Comparison of ENCODE assay signal across 14 cellular contexts in the genomic region with DNA sequence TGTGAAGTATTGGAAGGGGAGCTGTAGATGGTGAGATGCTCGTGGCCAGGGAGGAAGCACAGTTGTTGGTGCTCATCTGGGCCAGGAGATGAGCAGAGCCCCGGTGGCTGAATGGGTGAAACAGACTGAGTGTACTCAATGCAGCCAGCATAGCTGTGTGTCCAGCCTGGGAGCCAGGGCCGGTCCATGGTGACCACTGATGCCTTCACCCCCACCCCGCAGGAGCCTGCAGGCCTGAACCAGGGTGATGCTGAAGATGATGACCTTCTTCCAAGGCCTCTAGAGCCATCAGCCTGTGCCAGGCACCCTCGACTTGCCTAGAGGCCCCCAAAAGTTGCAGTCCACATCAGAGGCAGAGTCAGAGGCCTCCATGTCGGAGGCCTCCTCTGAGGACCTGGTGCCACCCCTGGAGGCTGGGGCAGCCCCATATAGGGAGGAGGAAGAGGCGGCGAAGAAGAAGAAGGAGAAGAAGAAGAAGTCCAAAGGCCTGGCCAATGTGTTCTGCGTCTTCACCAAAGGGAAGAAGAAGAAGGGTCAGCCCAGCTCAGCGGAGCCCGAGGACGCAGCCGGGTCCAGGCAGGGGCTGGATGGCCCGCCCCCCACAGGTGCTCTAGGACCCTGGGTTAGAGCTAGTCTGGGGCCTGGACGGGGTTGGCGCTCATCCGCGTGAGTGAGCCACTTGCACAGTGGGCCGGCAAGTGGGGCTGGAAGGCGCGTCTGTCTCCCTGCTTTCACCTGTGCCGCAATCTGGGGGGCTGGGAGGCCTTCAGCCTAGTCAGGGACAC. TPM values are rescaled to one million over a fixed set of nuclear protein-coding genes. Genes with fewer than 3 reads are reported as not detected.
A peak's percentile ranks its signal among the peaks of the same experiment; 100 is the strongest.
DNase-seq lines count a peak whose midpoint lies in the region; ATAC-seq, FAIRE-seq and TF ChIP-seq lines count a peak whose summit lies in the region.
"Had no signal": no experiment of that assay in that cellular context is flagged by ENCODE, and none has a peak within 500 bp of the region (broad histone marks: within the 10 kb centered on the region; RNA-seq: fewer than 3 reads in every experiment).

No MANE protein-coding gene starts in this region.

- H3K9me1 ChIP-seq in IMR-90 (ENCODE audit: insufficient read depth, low read length), result peaks cover 5% of the 10 kb centered on the region

- TF ChIP-seq RAD21 in IMR-90 (IDR thresholded peaks at IDR 0.05; ENCODE audit: low read length), result no peak

- H4K8ac ChIP-seq in IMR-90 (ENCODE audit: low read depth in 2 of 2, low read length in 2 of 2), result no peak overlapping the region

- no peak overlapping the region for H2BK5ac ChIP-seq in IMR-90 (ENCODE audit: low read depth, low read length, poor library complexity, severe bottlenecking)

- 52% methylated on average over 10 of the region's 22 CpGs; no CpG with 5 or more reads in 1 of the 2 experiments for WGBS in IMR-90 (ENCODE audit: extremely low coverage in 2 of 2, insufficient read length in 1 of 2), 2 experiments
- 51 to 72% (median 58%) methylated on average over 20 to 22 of the region's 22 CpGs for WGBS in small intestine, 3 donors

- H2AK5ac ChIP-seq in IMR-90 (ENCODE audit: low read depth, low read length), result peak overlapping the region; percentile 2; the same call in 1 of the 2 replicates

- intact Hi-C loops in IMR-90 (cut with micrococcal nuclease), result no loop called here

- H2BK15ac ChIP-seq in IMR-90 (ENCODE audit: low read depth, low read length), result no peak overlapping the region

- H2BK20ac ChIP-seq in IMR-90 (ENCODE audit: low read depth, low read length), result no peak overlapping the region

- H2AK9ac ChIP-seq in IMR-90 (replicated peaks; ENCODE audit: low read depth, low read length, poor library complexity), result peak overlapping the region; percentile 88

- H3K79me1 ChIP-seq in IMR-90 (ENCODE audit: low read depth in 1 of 2, low read length in 2 of 2), result no peaks in the 10 kb centered on the region; a peak in 1 of 4 replicates

- H3K9ac ChIP-seq in IMR-90 (ENCODE audit: low read depth, low read length) (no peak overlapping the region), mucosa of stomach (ENCODE audit: low read length) (peak overlapping the region; percentile 57)
- H3K9ac ChIP-seq: KMS-11 had no signal

- H4K5ac ChIP-seq in IMR-90 (ENCODE audit: low read depth, low read length), result no peak overlapping the region

- no peak overlapping the region for H3K4ac ChIP-seq in IMR-90 (ENCODE audit: low read depth, low read length)

- H3K36me3 ChIP-seq in IMR-90 (ENCODE audit: control insufficient read depth, insufficient read depth, low read length) (no peaks in the 10 kb centered on the region), mucosa of stomach (ENCODE audit: control insufficient read depth, insufficient read depth, low read length) (no peaks in the 10 kb centered on the region), thoracic aorta (no peaks in the 10 kb centered on the region), small intestine (ENCODE audit: control insufficient read depth in 2 of 2, insufficient read depth in 2 of 2, low read length in 2 of 2) (peaks cover 0 to 2% of the 10 kb centered on the region in 2 donors)

- H4K20me1 ChIP-seq in IMR-90 (ENCODE audit: insufficient read depth, low read length), result peaks cover 2% of the 10 kb centered on the region; the same call in 1 of the 2 replicates

- no peak for TF ChIP-seq POLR2A in IMR-90 (IDR thresholded peaks at IDR 0.05; ENCODE audit: low read depth, low read length)

- H3K56ac ChIP-seq in IMR-90 (ENCODE audit: extremely low read depth, insufficient read depth, low read length), result no peak overlapping the region

- H3K4me1 ChIP-seq in IMR-90 (ENCODE audit: control insufficient read depth, insufficient read depth, low read length) (peaks cover 22% of the 10 kb centered on the region), mucosa of stomach (ENCODE audit: control insufficient read depth, insufficient read depth, low read length) (peaks cover 67% of the 10 kb centered on the region), thoracic aorta (ENCODE audit: control insufficient read depth in 1 of 2, low read depth in 2 of 2) (peaks cover 12 to 44% of the 10 kb centered on the region in 2 donors), small intestine (ENCODE audit: control insufficient read depth in 2 of 2, insufficient read depth in 1 of 2, low read depth in 1 of 2, low read length in 1 of 2) (peaks cover 0 to 5% of the 10 kb centered on the region in 2 donors)

- peak overlapping the region; percentile 85 for H2AFZ ChIP-seq in IMR-90 (replicated peaks; ENCODE audit: low read length, poor library complexity)

- CTCF ChIA-PET in IMR-90 (lab: Yijun Ruan, JAX), result interaction anchor here (0.6 kb wide), 1 partner anchor 59 kb away, joined by 3 read pairs; no protein-coding TSS in a partner anchor

- H4K91ac ChIP-seq in IMR-90 (ENCODE audit: insufficient read depth, low read depth, low read length), result no peak overlapping the region

- H3K27me3 ChIP-seq in IMR-90 (ENCODE audit: control insufficient read depth, insufficient read depth, low read length) (peaks cover 6% of the 10 kb centered on the region; the same call in 1 of the 2 replicates), mucosa of stomach (ENCODE audit: control insufficient read depth, insufficient read depth, low read length) (peaks cover 19% of the 10 kb centered on the region), thoracic aorta (replicated peaks; ENCODE audit: insufficient read depth) (no peaks in the 10 kb centered on the region), small intestine (ENCODE audit: control insufficient read depth in 2 of 2, insufficient read depth in 2 of 2, low read length in 2 of 2) (peaks cover 3% of the 10 kb centered on the region in 2 donors)

- no TSS peak for BruUV-seq in IMR-90 (replicated peaks; lab: Mats Ljungman, UMichigan)

- H3K9me3 ChIP-seq in IMR-90 (ENCODE audit: control insufficient read depth, insufficient read depth, low read length) (no peaks in the 10 kb centered on the region), mucosa of stomach (ENCODE audit: control insufficient read depth, low read length) (no peaks in the 10 kb centered on the region), thoracic aorta (no peaks in the 10 kb centered on the region), small intestine (ENCODE audit: control insufficient read depth, low read depth) (no peaks in the 10 kb centered on the region)

- dilution Hi-C loops in IMR-90 (cut with HindIII; ENCODE audit: low sequenced_read_pairs, unreplicated experiment), result no loop called here

- POLR2A ChIA-PET in IMR-90 (lab: Charles Lee; ENCODE audit: unreplicated experiment), result no interaction called here

- TF ChIP-seq CTCF in IMR-90 (conservative IDR thresholded peaks at IDR 0.05; ENCODE audit: low read depth, low read length), result no peak
- TF ChIP-seq CTCF in epithelial cell of proximal tubule (conservative IDR thresholded peaks at IDR 0.05; ENCODE audit: low read depth, low read length), result no peak
- TF ChIP-seq CTCF in thoracic aorta (IDR thresholded peaks at IDR 0.05), result no peak

- no peak overlapping the region for H3K18ac ChIP-seq in IMR-90 (ENCODE audit: low read depth, low read length)

- in situ Hi-C loops in IMR-90 (cut with MboI; ENCODE audit: low sequenced_read_pairs), result no loop called here

- H3K4me3 ChIP-seq in IMR-90 (ENCODE audit: insufficient read depth, low read depth, low read length) (no peak overlapping the region), epithelial cell of proximal tubule (ENCODE audit: low read depth, low read length) (peak overlapping the region; percentile 44), mucosa of stomach (ENCODE audit: low read length) (no peak overlapping the region), thoracic aorta (peak overlapping the region; percentile 50), small intestine (ENCODE audit: low read depth in 1 of 2, low read length in 2 of 2) (peak overlapping the region in 1 of 2 donors; percentile 24)

- H3K4me2 ChIP-seq in IMR-90 (ENCODE audit: low read depth, low read length), result peak overlapping the region; percentile 37; the same call in 1 of the 2 replicates
- H3K4me2 ChIP-seq: KMS-11 had no signal

- no peak overlapping the region for H2BK120ac ChIP-seq in IMR-90 (ENCODE audit: low read depth, low read length)

- no peak overlapping the region for H3K23ac ChIP-seq in IMR-90 (ENCODE audit: low read depth, low read length)

- no peak overlapping the region for H3K27ac ChIP-seq in IMR-90 (ENCODE audit: insufficient read depth, low read length)
- no peak overlapping the region for H3K27ac ChIP-seq in thoracic aorta
- no peak overlapping the region for H3K27ac ChIP-seq in small intestine (ENCODE audit: low read depth in 1 of 2, low read length in 1 of 2)
- H3K27ac ChIP-seq: KMS-11 had no signal

- ATAC-seq in IMR-90 (ENCODE audit: low read depth), result no peak
- ATAC-seq in thoracic aorta (ENCODE audit: insufficient number of reproducible peaks, low FRiP score, low read depth), result no peak
- ATAC-seq in HG03095 (IDR thresholded peaks at IDR 0.05; ENCODE audit: unreplicated experiment), result no peak
- ATAC-seq: activated T-cell treated with anti-CD3 and anti-CD28 coated beads, Interleukin-2, amount 50 U/mL, for 72 hours had no signal

- H3K14ac ChIP-seq in IMR-90 (replicated peaks; ENCODE audit: low read depth, low read length), result no peak overlapping the region

- FAIRE-seq in small intestine (lab: Jason Lieb, UNC), result no peak

- no peak for DNase-seq in IMR-90
- no peak for DNase-seq in epithelial cell of proximal tubule (ENCODE audit: low read depth)
- DNase-seq in thoracic aorta (ENCODE audit: low spot score), result no peak
- DNase-seq in SW480 (ENCODE audit: low spot score), result no peak
- DNase-seq in activated T-cell treated with anti-CD3 and anti-CD28 coated beads, Interleukin-2, amount 50 U/mL, for 48 hours, result no peak
- DNase-seq in small intestine, result no peak
- DNase-seq: activated T-cell treated with anti-CD3 and anti-CD28 coated beads, Interleukin-2, amount 50 U/mL, for 72 hours; DMS153; stimulated activated CD8-positive, alpha-beta memory T cell treated with anti-CD3 and anti-CD28 coated beads, Interleukin-4, amount 100 ng/mL, for 48 hours had no signal

RNA-seq across cellular contexts. Expression of a gene that starts 3.0 kb away (rescaled TPM):
- total RNA-seq in IMR-90 (2012; rRNA removed) (5.0 and 6.3 TPM in 2 replicates), epithelial cell of proximal tubule (58.5 and 155 TPM in 2 replicates), thoracic aorta (100 to 1,000 TPM; 135 to 228 TPM)
- polyA plus RNA-seq in IMR-90 (2012; rRNA removed) (9.6 and 9.9 TPM in 2 replicates), small intestine (10 to 100 TPM in 2 of 3 donors, 1 to 10 TPM in 1; 7.2 to 42.9 (median 11.9) TPM)
- polyA plus RNA-seq in IMR-90 (2012; cell fraction: cytosol; rRNA removed), result 10.7 and 12.7 TPM in 2 replicates
- 43.9 and 49.0 TPM in 2 replicates for polyA plus RNA-seq in IMR-90 (2012; cell fraction: nucleus; rRNA removed; ENCODE audit: low replicate concordance)

RNA-seq across cellular contexts. Expression of a gene that starts 31.8 kb away (rescaled TPM):
- total RNA-seq in IMR-90 (2012; rRNA removed) (not detected in 2 replicates), epithelial cell of proximal tubule (0.17 TPM in 1 of 2 replicates, not detected in the other), thoracic aorta (not detected)
- polyA plus RNA-seq in IMR-90 (2012; rRNA removed) (not detected in 2 replicates), small intestine (100 to 1,000 TPM in 1 of 3 donors, 10 to 100 TPM in 2; 35.7 to 110 (median 85.1) TPM)
- 0.14 TPM in 1 of 2 replicates, not detected in the other for polyA plus RNA-seq in IMR-90 (2012; cell fraction: cytosol; rRNA removed)
- polyA plus RNA-seq in IMR-90 (2012; cell fraction: nucleus; rRNA removed; ENCODE audit: low replicate concordance), result 0.72 and 0.85 TPM in 2 replicates
- total RNA-seq: activated T-cell treated with anti-CD3 and anti-CD28 coated beads, Interleukin-2, amount 50 U/mL, for 72 hours; dermis microvascular lymphatic vessel endothelial cell; T-helper 2 cell treated with Interferon-gamma antibody and Interleukin-4, amounts not matched to agents 100 ng/mL and 5 ng/mL, for 36 hours had no signal

RNA-seq across cellular contexts. Expression of a gene that starts 42.3 kb away (rescaled TPM):
- total RNA-seq in IMR-90 (2012; rRNA removed), result not detected in 2 replicates
- not detected in 2 replicates for polyA plus RNA-seq in IMR-90 (2012; rRNA removed)
- 0.18 TPM in 1 of 2 replicates, not detected in the other for polyA plus RNA-seq in IMR-90 (2012; cell fraction: cytosol; rRNA removed)
- not detected in 2 replicates for polyA plus RNA-seq in IMR-90 (2012; cell fraction: nucleus; rRNA removed; ENCODE audit: low replicate concordance)
- not detected in 2 replicates for total RNA-seq in epithelial cell of proximal tubule
- not detected for total RNA-seq in thoracic aorta
- not detected for polyA plus RNA-seq in small intestine
- total RNA-seq: activated T-cell treated with anti-CD3 and anti-CD28 coated beads, Interleukin-2, amount 50 U/mL, for 72 hours; dermis microvascular lymphatic vessel endothelial cell; T-helper 2 cell treated with Interferon-gamma antibody and Interleukin-4, amounts not matched to agents 100 ng/mL and 5 ng/mL, for 36 hours had no signal

Comparison
In these comparisons a context has a peak if more than half of its experiments do, and no peak if none do; other contexts are left out.
1. H3K4me3 ChIP-seq: peak in epithelial cell of proximal tubule (single experiment) and thoracic aorta (single experiment); none in IMR-90 (single experiment) and mucosa of stomach (single experiment).